ENCODE assay signal across 2 cellular contexts in genomic region chr14:74549588-74549987, GRCh38.
TF ChIP-seq lines count a peak whose summit lies in the region.

No MANE protein-coding gene starts in this region.

TF ChIP-seq in A549, 52 proteins besides CTCF, POLR2A, EP300 and RAD21:
- TF ChIP-seq JUN (IDR thresholded peaks at IDR 0.05) (no peak), CBX8 (IDR thresholded peaks at IDR 0.05) (no peak), GATA3 (IDR thresholded peaks at IDR 0.05; ENCODE audit: borderline replicate concordance) (no peak), EHMT2 (IDR thresholded peaks at IDR 0.05; ENCODE audit: low read depth) (no peak), MAZ (IDR thresholded peaks at IDR 0.05; ENCODE audit: borderline replicate concordance, low read depth, low read length) (no peak), SMC3 (IDR thresholded peaks at IDR 0.05) (peak; percentile 51; the same call in 2 of the 3 replicates)

TF ChIP-seq in GM12878, 131 proteins besides CTCF, POLR2A, EP300 and RAD21:
- TF ChIP-seq POU2F2 (IDR thresholded peaks at IDR 0.05; ENCODE audit: borderline replicate concordance, low read depth, low read length) (no peak), ETV6 (conservative IDR thresholded peaks at IDR 0.05 in 1 of 2, IDR thresholded peaks at IDR 0.05 in 1 of 2; ENCODE audit: borderline replicate concordance in 1 of 2, low read depth in 1 of 2) (0 out of 4 replicates have a peak, but pooled peaks of 1 of the 2 experiments have one; percentile 28), FOXM1 (IDR thresholded peaks at IDR 0.05; ENCODE audit: low read depth, low read length) (no peak)
